In the genomic region with DNA sequence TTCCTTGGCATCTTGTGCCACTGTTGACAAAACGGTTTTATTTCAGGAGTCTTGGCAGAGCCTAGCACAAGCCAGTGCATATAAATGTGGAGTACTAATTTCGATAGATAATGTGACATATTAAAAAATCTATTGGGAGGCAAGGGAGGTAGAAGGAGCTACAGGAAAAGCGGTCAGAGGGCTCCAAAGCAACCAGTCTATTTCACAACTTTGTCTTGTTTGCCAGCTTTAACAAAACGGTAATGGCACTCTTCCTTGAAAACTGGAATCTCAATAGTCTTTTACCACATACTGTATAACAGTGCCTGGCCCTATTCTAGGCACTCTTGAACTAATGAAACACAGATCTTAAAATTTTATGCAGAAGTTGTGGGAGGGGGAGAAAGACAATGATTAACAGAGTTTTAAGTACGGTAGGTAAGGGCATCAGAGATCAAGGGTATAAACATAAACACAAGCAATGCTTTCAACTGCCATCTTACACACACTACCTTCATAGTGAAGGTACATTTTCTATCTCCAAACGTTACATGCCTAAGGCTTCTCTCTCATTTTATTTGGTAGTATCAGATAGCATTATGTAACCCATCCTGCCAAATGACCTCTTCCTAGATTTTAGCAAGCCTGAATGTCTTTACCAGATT, we compare ENCODE assay signal across 8 cellular contexts. TPM values are rescaled to one million over a fixed set of nuclear protein-coding genes. Genes with fewer than 3 reads are reported as not detected.
DNase-seq lines count a peak whose midpoint lies in the region; ATAC-seq and TF ChIP-seq lines count a peak whose summit lies in the region.

No MANE protein-coding gene starts in this region.

- peaks cover 41 to 53% of the 10 kb centered on the region in 2 donors for H3K36me3 Mint-ChIP-seq in CD4-positive, alpha-beta memory T cell
- peaks cover 14 to 56% (median 29%) of the 10 kb centered on the region in 3 donors for H3K36me3 Mint-ChIP-seq in naive thymus-derived CD8-positive, alpha-beta T cell

- peak overlapping the region; percentile 95 for H3K4me2 ChIP-seq in Loucy (ENCODE audit: low read depth, low read length, poor library complexity, severe bottlenecking)

- TF ChIP-seq CTCF in Loucy (conservative IDR thresholded peaks at IDR 0.05; ENCODE audit: low read length) (no peak), coronary artery (IDR thresholded peaks at IDR 0.05) (no peak)

- H3K4me3 ChIP-seq in CD4-positive, alpha-beta memory T cell (ENCODE audit: low read length in 2 of 2): peak overlapping the region; percentile 19 to 99
- peak overlapping the region; percentile 93 for H3K4me3 ChIP-seq in Loucy (ENCODE audit: low read length, poor library complexity, severe bottlenecking)
- H3K4me3 ChIP-seq in coronary artery: peak overlapping the region; percentile 89

- no peaks in the 10 kb centered on the region for H3K9me2 ChIP-seq in Loucy (replicated peaks; ENCODE audit: low read depth, low read length)

- H3K79me2 ChIP-seq in Loucy (ENCODE audit: insufficient read depth, low read length): peaks cover 86% of the 10 kb centered on the region

- peak overlapping the region; percentile 95 for H3K9ac ChIP-seq in Loucy (ENCODE audit: low read depth, low read length, poor library complexity, severe bottlenecking)

- no peaks in the 10 kb centered on the region for H3K27me3 ChIP-seq in CD4-positive, alpha-beta memory T cell (ENCODE audit: insufficient read depth, low read length)
- H3K27me3 ChIP-seq in Loucy (ENCODE audit: insufficient read depth, low read length, poor library complexity, severe bottlenecking): no peaks in the 10 kb centered on the region

- peaks cover 7% of the 10 kb centered on the region for H3K36me3 ChIP-seq in CD4-positive, alpha-beta memory T cell (ENCODE audit: insufficient read depth, low read length)
- H3K36me3 ChIP-seq in Loucy (ENCODE audit: insufficient read depth, low read length): peaks cover 3% of the 10 kb centered on the region; the same call in 1 of the 2 replicates

- POLR2A ChIA-PET in CD4-positive, alpha-beta memory T cell (lab: Charles Lee; ENCODE audit: partially characterized antibody): interaction anchor here (0.5 to 10.9 kb wide), 4 partner anchors 12 to 82 kb away, joined by 3 to 1033 read pairs (median 14); a partner anchor contains a TSS
- POLR2A ChIA-PET in naive thymus-derived CD8-positive, alpha-beta T cell (lab: Charles Lee): interaction anchor here (0.7 to 5.8 kb wide), 4 partner anchors 9 to 324 kb away, joined by 3 to 570 read pairs (median 46); a partner anchor contains a TSS

- DNase-seq in CD4-positive, alpha-beta memory T cell: no peak
- DNase-seq in coronary artery (ENCODE audit: low spot score) (no peak), NK-92 (lab: John Stamatoyannopoulos, UW; ENCODE audit: unreplicated experiment) (no peak), NCI-H524 treated with DMSO at 0.1 percent for 48 hours (lab: John Stamatoyannopoulos, UW) (no peak), NCI-H1105 (lab: John Stamatoyannopoulos, UW) (no peak)
- DNase-seq in naive thymus-derived CD8-positive, alpha-beta T cell: peak in 1 of 10 donors; percentile 10
- no peak for DNase-seq in stimulated activated CD4-positive, alpha-beta T cell treated with anti-CD3 and anti-CD28 coated beads, Interleukin-4, amount 100 ng/mL, for 24 hours

- peaks cover 48 to 71% (median 57%) of the 10 kb centered on the region in 4 donors for H3K4me1 Mint-ChIP-seq in CD4-positive, alpha-beta memory T cell
- H3K4me1 Mint-ChIP-seq in naive thymus-derived CD8-positive, alpha-beta T cell: peaks cover 36 to 68% (median 57%) of the 10 kb centered on the region in 4 donors

- no peaks in the 10 kb centered on the region; the same call in 1 of the 2 replicates for H3F3A ChIP-seq in Loucy (ENCODE audit: low read depth)

- no peaks in the 10 kb centered on the region for H3K9me3 ChIP-seq in CD4-positive, alpha-beta memory T cell (ENCODE audit: control insufficient read depth in 1 of 2, low read length in 2 of 2)
- no peaks in the 10 kb centered on the region for H3K9me3 ChIP-seq in Loucy (ENCODE audit: insufficient read depth, low read depth, low read length)

- CTCF ChIA-PET in CD4-positive, alpha-beta memory T cell (lab: Charles Lee; ENCODE audit: partially characterized antibody): interaction anchor here (1.0 to 5.2 kb wide), 6 partner anchors 10 to 140 kb away, joined by 3 to 129 read pairs (median 4); a partner anchor contains a TSS

- H2AFZ ChIP-seq in Loucy (ENCODE audit: low read length): no peak overlapping the region

- peak overlapping the region; percentile 97 to 100 (median 100) for H3K4me3 Mint-ChIP-seq in CD4-positive, alpha-beta memory T cell
- peak overlapping the region; percentile 94 to 99 (median 98) for H3K4me3 Mint-ChIP-seq in naive thymus-derived CD8-positive, alpha-beta T cell

- peaks cover 56% of the 10 kb centered on the region for H3K4me1 ChIP-seq in CD4-positive, alpha-beta memory T cell (ENCODE audit: insufficient read depth, low read length)
- H3K4me1 ChIP-seq in Loucy (ENCODE audit: insufficient read depth, low read length, poor library complexity, severe bottlenecking): peaks cover 46% of the 10 kb centered on the region

- intact Hi-C loops in CD4-positive, alpha-beta memory T cell (cut with micrococcal nuclease): loop anchor here (2.0 to 10.0 kb wide), 3 partner anchors 51 to 1479 kb away; a partner anchor contains a TSS

- H3K27me3 Mint-ChIP-seq in CD4-positive, alpha-beta memory T cell: no peaks in the 10 kb centered on the region
- peaks cover 0 to 2% (median 0%) of the 10 kb centered on the region in 5 donors for H3K27me3 Mint-ChIP-seq in naive thymus-derived CD8-positive, alpha-beta T cell

- no peak for ATAC-seq in naive thymus-derived CD8-positive, alpha-beta T cell

- H4K20me1 ChIP-seq in Loucy (ENCODE audit: insufficient read depth, low read length, poor library complexity, severe bottlenecking): peaks cover 65% of the 10 kb centered on the region

- peak overlapping the region; percentile 16 to 100 (median 99) for H3K27ac Mint-ChIP-seq in CD4-positive, alpha-beta memory T cell
- peak overlapping the region; percentile 45 to 100 (median 92) for H3K27ac Mint-ChIP-seq in naive thymus-derived CD8-positive, alpha-beta T cell

- peaks cover 0 to 4% (median 0%) of the 10 kb centered on the region in 8 donors for H3K9me3 Mint-ChIP-seq in CD4-positive, alpha-beta memory T cell
- peaks cover 0 to 2% (median 0%) of the 10 kb centered on the region in 9 donors for H3K9me3 Mint-ChIP-seq in naive thymus-derived CD8-positive, alpha-beta T cell

- H3K27ac ChIP-seq in CD4-positive, alpha-beta memory T cell (ENCODE audit: low read depth, low read length): peak overlapping the region; percentile 87
- H3K27ac ChIP-seq in coronary artery: peak overlapping the region; percentile 40 to 52

RNA-seq across cellular contexts. Expression of a gene that starts 33.5 kb away (rescaled TPM):
- 10 to 100 TPM; 81.4 to 84.3 TPM for total RNA-seq in CD4-positive, alpha-beta memory T cell
- 10 to 100 TPM; 52.1 to 94.1 TPM for polyA plus RNA-seq in CD4-positive, alpha-beta memory T cell
- 100 to 1,000 TPM in 1 of 2 experiments, 10 to 100 TPM in 1; 95.1 to 103 TPM for total RNA-seq in naive thymus-derived CD8-positive, alpha-beta T cell
- polyA plus RNA-seq in naive thymus-derived CD8-positive, alpha-beta T cell: 10 to 100 TPM; 68.6 to 80.9 (median 70.7) TPM
